9 cellular contexts compared by ENCODE assay signal in genomic region chr11:101583180-101584128, GRCh38. TPM values are rescaled to one million over a fixed set of nuclear protein-coding genes. Genes with fewer than 3 reads are reported as not detected.
DNase-seq lines count a peak whose midpoint lies in the region; ATAC-seq and TF ChIP-seq lines count a peak whose summit lies in the region.
"Had no signal": no experiment of that assay in that cellular context is flagged by ENCODE, and none has a peak within 500 bp of the region (broad histone marks: within the 10 kb centered on the region; RNA-seq: fewer than 3 reads in every experiment).

TRPC6 (minus strand) TSS chr11:101584007; CDS start chr11:101583503, 504 bp downstream.

- H3K4me1 ChIP-seq in fibroblast of lung (ENCODE audit: control insufficient read depth, extremely low read depth, insufficient read depth, low read length) (no peaks in the 10 kb centered on the region), muscle layer of colon (ENCODE audit: insufficient read depth, low read length) (no peaks in the 10 kb centered on the region), aorta (ENCODE audit: control insufficient read depth in 1 of 2, insufficient read depth in 2 of 2, low read length in 2 of 2) (peaks cover 0 to 1% of the 10 kb centered on the region in 2 donors)
- H3K4me1 ChIP-seq: BLaER1 treated with 17β-estradiol and CSF1 and Interleukin-3, amounts not matched to agents 10 nM and 100 nM had no signal

- H3K36me3 ChIP-seq in fibroblast of lung (ENCODE audit: control insufficient read depth, insufficient read depth, low read length) (no peaks in the 10 kb centered on the region), muscle layer of colon (ENCODE audit: insufficient read depth, low read length) (no peaks in the 10 kb centered on the region), aorta (ENCODE audit: control insufficient read depth in 1 of 2, insufficient read depth in 2 of 2, low read length in 1 of 2) (no peaks in the 10 kb centered on the region)
- H3K36me3 ChIP-seq: BLaER1 treated with 17β-estradiol and CSF1 and Interleukin-3, amounts not matched to agents 10 nM and 100 nM had no signal

- H3K27ac ChIP-seq in fibroblast of lung (ENCODE audit: insufficient read depth, low read length) (peak within 1 kb of the TSS; percentile 55), muscle layer of colon (ENCODE audit: low read depth, low read length) (peak within 1 kb of the TSS; percentile 65), aorta (ENCODE audit: low read depth in 1 of 2, low read length in 2 of 2) (no peak within 1 kb of the TSS)
- H3K27ac ChIP-seq: BLaER1 treated with 17β-estradiol and CSF1 and Interleukin-3, amounts not matched to agents 10 nM and 100 nM had no signal

- peak within 1 kb of the TSS; percentile 75 for H3K9ac ChIP-seq in fibroblast of lung (ENCODE audit: insufficient read depth, low read length)
- peak within 1 kb of the TSS; percentile 50 for H3K9ac ChIP-seq in muscle layer of colon (ENCODE audit: low read length)
- H3K9ac ChIP-seq: BLaER1 treated with 17β-estradiol and CSF1 and Interleukin-3, amounts not matched to agents 10 nM and 100 nM had no signal

- peak within 1 kb of the TSS; percentile 72 for H2AFZ ChIP-seq in fibroblast of lung (ENCODE audit: low read length)

- DNase-seq in activated gamma-delta T cell (lab: John Stamatoyannopoulos, UW): peak; percentile 8
- no peak for DNase-seq in activated gamma-delta T cell treated with Interleukin-2 at 50 U/mL for 16 hours
- DNase-seq in fibroblast of lung (ENCODE audit: low read depth in 2 of 2): peak; percentile 11 to 42
- DNase-seq in aorta: peak; percentile 40 to 79
- DNase-seq in DMS153 treated with DMSO at 0.1 percent for 48 hours (lab: John Stamatoyannopoulos, UW; ENCODE audit: unreplicated experiment): no peak
- DNase-seq in stimulated activated naive CD4-positive, alpha-beta T cell (lab: John Stamatoyannopoulos, UW): no peak

- no peak for TF ChIP-seq CTCF in fibroblast of lung (conservative IDR thresholded peaks at IDR 0.05 in 1 of 2, IDR thresholded peaks at IDR 0.05 in 1 of 2; ENCODE audit: low read depth in 1 of 2, low read length in 2 of 2)

- H3K27me3 ChIP-seq in fibroblast of lung (ENCODE audit: control insufficient read depth, insufficient read depth, low read length): no peaks in the 10 kb centered on the region
- H3K27me3 ChIP-seq in muscle layer of colon (ENCODE audit: control insufficient read depth in 1 of 2, insufficient read depth in 2 of 2, low read length in 2 of 2): no peaks in the 10 kb centered on the region
- H3K27me3 ChIP-seq in aorta (ENCODE audit: control insufficient read depth in 1 of 2, insufficient read depth in 2 of 2, low read length in 1 of 2): no peaks in the 10 kb centered on the region
- H3K27me3 ChIP-seq: BLaER1 treated with 17β-estradiol and CSF1 and Interleukin-3, amounts not matched to agents 10 nM and 100 nM had no signal

- H4K20me1 ChIP-seq in fibroblast of lung (ENCODE audit: control insufficient read depth, extremely low read depth, insufficient read depth, low read length): no peaks in the 10 kb centered on the region
- H4K20me1 ChIP-seq: BLaER1 treated with 17β-estradiol and CSF1 and Interleukin-3, amounts not matched to agents 10 nM and 100 nM had no signal

- peaks cover 25% of the 10 kb centered on the region for H3K79me2 ChIP-seq in fibroblast of lung (ENCODE audit: control insufficient read depth, insufficient read depth, low read length)

- peak; percentile 80 for ATAC-seq in aorta (ENCODE audit: low FRiP score)
- ATAC-seq in GM18519 (IDR thresholded peaks at IDR 0.05; ENCODE audit: low FRiP score, unreplicated experiment): no peak

- H3K4me3 ChIP-seq in fibroblast of lung (replicated peaks in 1 of 4; ENCODE audit: control extremely low read depth in 1 of 4, insufficient read depth in 1 of 4, low read depth in 3 of 4, low read length in 4 of 4): peak within 1 kb of the TSS; percentile 54 to 71 (median 61)
- peak within 1 kb of the TSS; percentile 47 to 80 for H3K4me3 ChIP-seq in muscle layer of colon (ENCODE audit: low read depth in 1 of 2, low read length in 2 of 2)
- H3K4me3 ChIP-seq in aorta (ENCODE audit: low read length in 2 of 2): peak within 1 kb of the TSS; percentile 64 to 79
- H3K4me3 ChIP-seq: BLaER1 treated with 17β-estradiol and CSF1 and Interleukin-3, amounts not matched to agents 10 nM and 100 nM had no signal

- WGBS in aorta, 2 donors: 0 to 1% methylated on average over 73 to 83 of the region's 83 CpGs

- H3K4me2 ChIP-seq in fibroblast of lung (ENCODE audit: extremely low read depth, insufficient read depth, low read length): peak within 1 kb of the TSS; percentile 88
- H3K4me2 ChIP-seq: BLaER1 treated with 17β-estradiol and CSF1 and Interleukin-3, amounts not matched to agents 10 nM and 100 nM had no signal

- H3K9me3 ChIP-seq in fibroblast of lung (ENCODE audit: control insufficient read depth, insufficient read depth, low read depth, low read length) (no peaks in the 10 kb centered on the region), muscle layer of colon (ENCODE audit: low read length) (no peaks in the 10 kb centered on the region), aorta (ENCODE audit: control insufficient read depth, low read length) (no peaks in the 10 kb centered on the region)

- intact Hi-C loops in aorta (cut with DNase I): no loop called here

RNA-seq across cellular contexts. Expression of gene TRPC6, which starts in this region (rescaled TPM):
- 1.5 and 4.6 TPM in 2 replicates for total RNA-seq in fibroblast of lung
- polyA plus RNA-seq in fibroblast of lung: 0.91 and 26.4 TPM in 2 replicates
- 0.82 and 19.0 TPM in 2 replicates for polyA plus RNA-seq in fibroblast of lung (2012)
- polyA minus RNA-seq in fibroblast of lung (ENCODE audit: low replicate concordance): 0.56 and 10.1 TPM in 2 replicates
- 1 to 10 TPM; 2.6 to 5.4 TPM for total RNA-seq in aorta
- polyA plus RNA-seq in aorta: 1 to 10 TPM in 1 of 2 donors, under 1 TPM in 1; 0.38 to 4.5 TPM

Comparison
In these comparisons a context has a peak if more than half of its experiments do, and no peak if none do; other contexts are left out.
1. DNase-seq: peak in activated gamma-delta T cell (single experiment), fibroblast of lung (2 of 2) and aorta (2 of 2); none in activated gamma-delta T cell treated with Interleukin-2 at 50 U/mL for 16 hours (single experiment), DMS153 treated with DMSO at 0.1 percent for 48 hours (single experiment) and stimulated activated naive CD4-positive, alpha-beta T cell (0 of 6).
2. H3K27ac ChIP-seq: peak in fibroblast of lung (single experiment) and muscle layer of colon (single experiment); none in aorta (0 of 2).
3. Peak in every context shown above with its lines, with median percentiles within 50 percentile points of each other: H3K4me3 ChIP-seq.